Comparison of ENCODE assay signal across 1 cellular context in genomic region chr14:22099942-22100763, GRCh38.
TF ChIP-seq lines count a peak whose summit lies in the region.

No MANE protein-coding gene starts in this region.

TF ChIP-seq in HepG2, 621 proteins besides CTCF, POLR2A, EP300 and RAD21 (continued from another document and continues in another):
- TF ChIP-seq, protein P1, sequence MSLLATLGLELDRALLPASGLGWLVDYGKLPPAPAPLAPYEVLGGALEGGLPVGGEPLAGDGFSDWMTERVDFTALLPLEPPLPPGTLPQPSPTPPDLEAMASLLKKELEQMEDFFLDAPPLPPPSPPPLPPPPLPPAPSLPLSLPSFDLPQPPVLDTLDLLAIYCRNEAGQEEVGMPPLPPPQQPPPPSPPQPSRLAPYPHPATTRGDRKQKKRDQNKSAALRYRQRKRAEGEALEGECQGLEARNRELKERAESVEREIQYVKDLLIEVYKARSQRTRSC (CRISPR knock-in tag; IDR thresholded peaks at IDR 0.05; ENCODE audit: low read depth) = no peak
- TF ChIP-seq FOXK1 (CRISPR knock-in tag; IDR thresholded peaks at IDR 0.05; ENCODE audit: borderline replicate concordance, low read depth) = no peak; the same call in 1 of the 2 replicates
- TF ChIP-seq LCORL (IDR thresholded peaks at IDR 0.05) = no peak
- peak; percentile 25; the same call in 1 of the 2 replicates for TF ChIP-seq LCORL (CRISPR knock-in tag; IDR thresholded peaks at IDR 0.05)
- TF ChIP-seq, protein P2, sequence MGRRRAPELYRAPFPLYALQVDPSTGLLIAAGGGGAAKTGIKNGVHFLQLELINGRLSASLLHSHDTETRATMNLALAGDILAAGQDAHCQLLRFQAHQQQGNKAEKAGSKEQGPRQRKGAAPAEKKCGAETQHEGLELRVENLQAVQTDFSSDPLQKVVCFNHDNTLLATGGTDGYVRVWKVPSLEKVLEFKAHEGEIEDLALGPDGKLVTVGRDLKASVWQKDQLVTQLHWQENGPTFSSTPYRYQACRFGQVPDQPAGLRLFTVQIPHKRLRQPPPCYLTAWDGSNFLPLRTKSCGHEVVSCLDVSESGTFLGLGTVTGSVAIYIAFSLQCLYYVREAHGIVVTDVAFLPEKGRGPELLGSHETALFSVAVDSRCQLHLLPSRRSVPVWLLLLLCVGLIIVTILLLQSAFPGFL (CRISPR knock-in tag; IDR thresholded peaks at IDR 0.05) = no peak
- TF ChIP-seq FOXO1 (CRISPR knock-in tag; IDR thresholded peaks at IDR 0.05) = 0 out of 2 replicates have a peak, but pooled peaks have one; percentile 52
- TF ChIP-seq, protein P3, sequence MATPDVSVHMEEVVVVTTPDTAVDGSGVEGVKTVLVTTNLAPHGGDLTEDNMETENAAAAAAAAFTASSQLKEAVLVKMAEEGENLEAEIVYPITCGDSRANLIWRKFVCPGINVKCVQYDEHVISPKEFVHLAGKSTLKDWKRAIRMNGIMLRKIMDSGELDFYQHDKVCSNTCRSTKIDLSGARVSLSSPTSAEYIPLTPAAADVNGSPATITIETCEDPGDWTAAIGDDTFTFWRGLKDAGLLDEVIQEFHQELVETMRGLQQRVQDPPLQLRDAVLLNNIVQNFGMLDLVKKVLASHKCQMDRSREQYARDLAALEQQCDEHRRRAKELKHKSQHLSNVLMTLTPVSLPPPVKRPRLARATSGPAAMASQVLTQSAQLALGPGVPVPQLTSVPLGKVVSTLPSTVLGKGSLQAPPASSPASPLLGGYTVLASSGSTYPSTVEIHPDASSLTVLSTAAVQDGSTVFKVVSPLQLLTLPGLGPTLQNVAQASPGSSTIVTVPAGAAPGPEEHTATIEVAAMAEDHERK (CRISPR knock-in tag; IDR thresholded peaks at IDR 0.05; ENCODE audit: low read depth) = no peak
- TF ChIP-seq, protein P4, sequence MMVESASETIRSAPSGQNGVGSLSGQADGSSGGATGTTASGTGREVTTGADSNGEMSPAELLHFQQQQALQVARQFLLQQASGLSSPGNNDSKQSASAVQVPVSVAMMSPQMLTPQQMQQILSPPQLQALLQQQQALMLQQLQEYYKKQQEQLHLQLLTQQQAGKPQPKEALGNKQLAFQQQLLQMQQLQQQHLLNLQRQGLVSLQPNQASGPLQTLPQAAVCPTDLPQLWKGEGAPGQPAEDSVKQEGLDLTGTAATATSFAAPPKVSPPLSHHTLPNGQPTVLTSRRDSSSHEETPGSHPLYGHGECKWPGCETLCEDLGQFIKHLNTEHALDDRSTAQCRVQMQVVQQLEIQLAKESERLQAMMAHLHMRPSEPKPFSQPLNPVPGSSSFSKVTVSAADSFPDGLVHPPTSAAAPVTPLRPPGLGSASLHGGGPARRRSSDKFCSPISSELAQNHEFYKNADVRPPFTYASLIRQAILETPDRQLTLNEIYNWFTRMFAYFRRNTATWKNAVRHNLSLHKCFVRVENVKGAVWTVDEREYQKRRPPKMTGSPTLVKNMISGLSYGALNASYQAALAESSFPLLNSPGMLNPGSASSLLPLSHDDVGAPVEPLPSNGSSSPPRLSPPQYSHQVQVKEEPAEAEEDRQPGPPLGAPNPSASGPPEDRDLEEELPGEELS (CRISPR knock-in tag; IDR thresholded peaks at IDR 0.05) = no peak
- no peak for TF ChIP-seq NFKB2 (CRISPR knock-in tag; IDR thresholded peaks at IDR 0.05; ENCODE audit: borderline replicate concordance)
- no peak for TF ChIP-seq SOX13 (IDR thresholded peaks at IDR 0.05)
- TF ChIP-seq SOX13 (CRISPR knock-in tag; conservative IDR thresholded peaks at IDR 0.05 in 1 of 2, IDR thresholded peaks at IDR 0.05 in 1 of 2) = no peak; a peak in 1 of 4 replicates
- no peak for TF ChIP-seq ZBTB7A (CRISPR knock-in tag; IDR thresholded peaks at IDR 0.05)
- TF ChIP-seq ZNF121 (CRISPR knock-in tag; IDR thresholded peaks at IDR 0.05) = no peak
- TF ChIP-seq BRD4 (CRISPR knock-in tag; IDR thresholded peaks at IDR 0.05) = no peak
- TF ChIP-seq, protein P5, sequence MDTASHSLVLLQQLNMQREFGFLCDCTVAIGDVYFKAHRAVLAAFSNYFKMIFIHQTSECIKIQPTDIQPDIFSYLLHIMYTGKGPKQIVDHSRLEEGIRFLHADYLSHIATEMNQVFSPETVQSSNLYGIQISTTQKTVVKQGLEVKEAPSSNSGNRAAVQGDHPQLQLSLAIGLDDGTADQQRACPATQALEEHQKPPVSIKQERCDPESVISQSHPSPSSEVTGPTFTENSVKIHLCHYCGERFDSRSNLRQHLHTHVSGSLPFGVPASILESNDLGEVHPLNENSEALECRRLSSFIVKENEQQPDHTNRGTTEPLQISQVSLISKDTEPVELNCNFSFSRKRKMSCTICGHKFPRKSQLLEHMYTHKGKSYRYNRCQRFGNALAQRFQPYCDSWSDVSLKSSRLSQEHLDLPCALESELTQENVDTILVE (CRISPR knock-in tag; IDR thresholded peaks at IDR 0.05) = peak; percentile 42; the same call in 1 of the 2 replicates
- peak; percentile 63; the same call in 1 of the 2 replicates for TF ChIP-seq TFDP1 (CRISPR knock-in tag; IDR thresholded peaks at IDR 0.05; ENCODE audit: borderline replicate concordance)
- TF ChIP-seq KDM4B (CRISPR knock-in tag; IDR thresholded peaks at IDR 0.05) = 0 out of 2 replicates have a peak, but pooled peaks have one; percentile 59
- no peak for TF ChIP-seq SP2 (CRISPR knock-in tag; IDR thresholded peaks at IDR 0.05)
- TF ChIP-seq, protein P6, sequence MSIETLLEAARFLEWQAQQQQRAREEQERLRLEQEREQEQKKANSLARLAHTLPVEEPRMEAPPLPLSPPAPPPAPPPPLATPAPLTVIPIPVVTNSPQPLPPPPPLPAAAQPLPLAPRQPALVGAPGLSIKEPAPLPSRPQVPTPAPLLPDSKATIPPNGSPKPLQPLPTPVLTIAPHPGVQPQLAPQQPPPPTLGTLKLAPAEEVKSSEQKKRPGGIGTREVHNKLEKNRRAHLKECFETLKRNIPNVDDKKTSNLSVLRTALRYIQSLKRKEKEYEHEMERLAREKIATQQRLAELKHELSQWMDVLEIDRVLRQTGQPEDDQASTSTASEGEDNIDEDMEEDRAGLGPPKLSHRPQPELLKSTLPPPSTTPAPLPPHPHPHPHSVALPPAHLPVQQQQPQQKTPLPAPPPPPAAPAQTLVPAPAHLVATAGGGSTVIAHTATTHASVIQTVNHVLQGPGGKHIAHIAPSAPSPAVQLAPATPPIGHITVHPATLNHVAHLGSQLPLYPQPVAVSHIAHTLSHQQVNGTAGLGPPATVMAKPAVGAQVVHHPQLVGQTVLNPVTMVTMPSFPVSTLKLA (IDR thresholded peaks at IDR 0.05) = peak; percentile 15; the same call in 1 of the 2 replicates
- no peak for TF ChIP-seq NCOR1 (IDR thresholded peaks at IDR 0.05; ENCODE audit: borderline replicate concordance, low read length)
- no peak for TF ChIP-seq CC2D1A (CRISPR knock-in tag; IDR thresholded peaks at IDR 0.05)
- TF ChIP-seq HNRNPUL1 (IDR thresholded peaks at IDR 0.05; ENCODE audit: low read depth, low read length) = no peak
- no peak for TF ChIP-seq ZNF205 (CRISPR knock-in tag; IDR thresholded peaks at IDR 0.05)
- peak; percentile 88 for TF ChIP-seq MIXL1 (CRISPR knock-in tag; IDR thresholded peaks at IDR 0.05)
- TF ChIP-seq ZNF780A (CRISPR knock-in tag; IDR thresholded peaks at IDR 0.05) = no peak
- TF ChIP-seq MZF1 (CRISPR knock-in tag; IDR thresholded peaks at IDR 0.05; ENCODE audit: borderline replicate concordance) = no peak
- TF ChIP-seq DZIP1 (CRISPR knock-in tag; IDR thresholded peaks at IDR 0.05) = no peak
- TF ChIP-seq DNMT1 (CRISPR knock-in tag; IDR thresholded peaks at IDR 0.05) = no peak
- no peak for TF ChIP-seq DPF2 (CRISPR knock-in tag; IDR thresholded peaks at IDR 0.05; ENCODE audit: borderline replicate concordance, low read depth)
- no peak for TF ChIP-seq HNRNPK (IDR thresholded peaks at IDR 0.05; ENCODE audit: low read depth, low read length, poor library complexity, severe bottlenecking)
- no peak for TF ChIP-seq SNAPC4 (CRISPR knock-in tag; IDR thresholded peaks at IDR 0.05)
- TF ChIP-seq DMAP1 (CRISPR knock-in tag; IDR thresholded peaks at IDR 0.05) = peak; percentile 57; the same call in 1 of the 2 replicates
- TF ChIP-seq ZNF225 (CRISPR knock-in tag; IDR thresholded peaks at IDR 0.05) = no peak
- TF ChIP-seq ZNF713 (CRISPR knock-in tag; IDR thresholded peaks at IDR 0.05) = no peak
- TF ChIP-seq PHB2 (IDR thresholded peaks at IDR 0.05; ENCODE audit: partially characterized antibody) = no peak
- TF ChIP-seq, protein P7, sequence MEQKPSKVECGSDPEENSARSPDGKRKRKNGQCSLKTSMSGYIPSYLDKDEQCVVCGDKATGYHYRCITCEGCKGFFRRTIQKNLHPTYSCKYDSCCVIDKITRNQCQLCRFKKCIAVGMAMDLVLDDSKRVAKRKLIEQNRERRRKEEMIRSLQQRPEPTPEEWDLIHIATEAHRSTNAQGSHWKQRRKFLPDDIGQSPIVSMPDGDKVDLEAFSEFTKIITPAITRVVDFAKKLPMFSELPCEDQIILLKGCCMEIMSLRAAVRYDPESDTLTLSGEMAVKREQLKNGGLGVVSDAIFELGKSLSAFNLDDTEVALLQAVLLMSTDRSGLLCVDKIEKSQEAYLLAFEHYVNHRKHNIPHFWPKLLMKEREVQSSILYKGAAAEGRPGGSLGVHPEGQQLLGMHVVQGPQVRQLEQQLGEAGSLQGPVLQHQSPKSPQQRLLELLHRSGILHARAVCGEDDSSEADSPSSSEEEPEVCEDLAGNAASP (CRISPR knock-in tag; IDR thresholded peaks at IDR 0.05; ENCODE audit: borderline replicate concordance) = 0 out of 2 replicates have a peak, but pooled peaks have one; percentile 30
- no peak for TF ChIP-seq CENPX (CRISPR knock-in tag; IDR thresholded peaks at IDR 0.05)
- no peak for TF ChIP-seq FOXP1 (IDR thresholded peaks at IDR 0.05)
- TF ChIP-seq FOXP1 (CRISPR knock-in tag; IDR thresholded peaks at IDR 0.05) = no peak
- TF ChIP-seq ZNF430 (CRISPR knock-in tag; IDR thresholded peaks at IDR 0.05) = no peak
- TF ChIP-seq ZNF639 (CRISPR knock-in tag; conservative IDR thresholded peaks at IDR 0.05) = 0 out of 2 replicates have a peak, but pooled peaks have one; percentile 39
- TF ChIP-seq MED1 (CRISPR knock-in tag; IDR thresholded peaks at IDR 0.05) = 0 out of 2 replicates have a peak, but pooled peaks have one; percentile 49
- TF ChIP-seq ISX (CRISPR knock-in tag; conservative IDR thresholded peaks at IDR 0.05) = no peak
